Comparison of ENCODE assay signal across 2 cellular contexts in genomic region chr5:101894985-101895384, GRCh38.
TF ChIP-seq lines count a peak whose summit lies in the region.

No MANE protein-coding gene starts in this region.

TF ChIP-seq in IMR-90, 13 proteins besides CTCF, POLR2A, EP300 and RAD21:
- TF ChIP-seq, protein P1, sequence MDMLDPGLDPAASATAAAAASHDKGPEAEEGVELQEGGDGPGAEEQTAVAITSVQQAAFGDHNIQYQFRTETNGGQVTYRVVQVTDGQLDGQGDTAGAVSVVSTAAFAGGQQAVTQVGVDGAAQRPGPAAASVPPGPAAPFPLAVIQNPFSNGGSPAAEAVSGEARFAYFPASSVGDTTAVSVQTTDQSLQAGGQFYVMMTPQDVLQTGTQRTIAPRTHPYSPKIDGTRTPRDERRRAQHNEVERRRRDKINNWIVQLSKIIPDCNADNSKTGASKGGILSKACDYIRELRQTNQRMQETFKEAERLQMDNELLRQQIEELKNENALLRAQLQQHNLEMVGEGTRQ (IDR thresholded peaks at IDR 0.05; ENCODE audit: low read depth, low read length), result no peak
- no peak for TF ChIP-seq MAFK (IDR thresholded peaks at IDR 0.05; ENCODE audit: low read depth, low read length)
- no peak for TF ChIP-seq ELK1 (IDR thresholded peaks at IDR 0.05; ENCODE audit: borderline replicate concordance, low read depth, low read length)
- no peak for TF ChIP-seq CHD1 (IDR thresholded peaks at IDR 0.05; ENCODE audit: low read depth, low read length)
- peak; percentile 81 for TF ChIP-seq CEBPB (IDR thresholded peaks at IDR 0.05; ENCODE audit: low read depth, low read length)

TF ChIP-seq in K562, 482 proteins besides CTCF, POLR2A, EP300 and RAD21:
- TF ChIP-seq CEBPB (tag; IDR thresholded peaks at IDR 0.05) (0 out of 2 replicates have a peak, but pooled peaks have one; percentile 18), CEBPG (CRISPR knock-in tag; IDR thresholded peaks at IDR 0.05) (no peak), CEBPG (tag; conservative IDR thresholded peaks at IDR 0.05 in 1 of 2, IDR thresholded peaks at IDR 0.05 in 1 of 2) (peak in 1 of 2 experiments; percentile 54; a peak in 2 of 4 replicates), ZNF347 (CRISPR knock-in tag; IDR thresholded peaks at IDR 0.05; ENCODE audit: low read depth) (no peak)
TF ChIP-seq in K562: peak in this region for 2.
